Comparison of ENCODE assay signal across 8 cellular contexts in the genomic region with DNA sequence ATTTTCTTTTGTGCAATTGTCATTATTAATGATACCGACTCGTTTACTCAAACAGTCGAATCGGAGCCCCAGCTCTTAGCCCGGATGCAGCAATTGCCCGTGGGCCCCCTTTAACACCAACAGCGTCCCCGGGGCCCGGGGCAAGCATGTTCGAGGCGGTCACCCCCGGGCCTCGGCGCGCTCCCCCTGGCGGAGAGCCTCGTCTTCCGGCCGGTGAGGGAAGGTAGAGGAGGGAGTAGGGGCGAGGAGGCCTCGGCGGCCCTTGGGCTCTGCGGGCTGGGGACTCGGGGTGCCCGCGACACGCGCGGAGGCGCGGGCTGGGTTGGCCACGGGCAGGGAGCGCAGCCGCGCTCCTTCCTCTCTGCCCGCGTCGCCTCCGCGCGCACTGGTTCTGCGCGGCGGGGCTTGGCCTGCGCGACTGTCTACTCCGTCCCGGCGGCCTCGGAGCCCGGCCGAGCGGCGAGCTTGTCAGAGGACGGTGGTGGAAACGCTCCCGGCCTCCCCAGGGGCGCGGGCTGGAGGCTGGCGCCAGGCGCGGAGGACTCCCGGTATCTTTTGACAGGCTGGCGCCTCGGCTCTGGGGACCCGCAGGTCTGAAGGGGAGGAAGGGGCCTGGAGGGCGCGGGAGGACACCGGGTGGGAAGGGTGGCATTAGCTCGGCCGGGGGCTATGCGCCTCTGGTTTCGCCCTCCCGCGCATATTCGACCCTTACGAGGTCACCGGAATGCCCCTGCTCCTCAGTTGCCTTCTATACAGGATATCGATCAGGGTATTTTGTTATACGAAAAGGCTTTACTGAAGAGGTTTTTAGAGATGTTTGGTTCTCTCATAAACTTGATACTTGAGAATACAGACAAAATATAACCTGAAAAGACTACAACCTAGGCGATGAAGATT. TPM values are rescaled to one million over a fixed set of nuclear protein-coding genes. Genes with fewer than 3 reads are reported as not detected.
DNase-seq lines count a peak whose midpoint lies in the region; ATAC-seq, FAIRE-seq and TF ChIP-seq lines count a peak whose summit lies in the region.

No MANE protein-coding gene starts in this region.

- DNase-seq in DMS114 treated with DMSO at 0.1 percent for 48 hours (lab: John Stamatoyannopoulos, UW; ENCODE audit: unreplicated experiment) (peak; percentile 19), HTR-8/SVneo (ENCODE audit: insufficient read length, low spot score) (peak; percentile 62), RKO (ENCODE audit: low spot score) (peak; percentile 79), fibroblast of pulmonary artery (ENCODE audit: low read depth) (peak; percentile 76), nephron progenitor cell (peak; percentile 84)
- peak; percentile 90 to 92 for DNase-seq in stimulated activated naive CD8-positive, alpha-beta T cell treated with anti-CD3 and anti-CD28 coated beads, Interleukin-15, amount 100 ng/mL, for 72 hours

- ATAC-seq in GM21367 (IDR thresholded peaks at IDR 0.05; ENCODE audit: unreplicated experiment): peak; percentile 75
- peak; percentile 89 for ATAC-seq in activated T-helper 17 cell treated with anti-CD3 and anti-CD28 coated beads, Interleukin-2, amount 50 U/mL, for 72 hours (replicated peaks)
- peak; percentile 89 for ATAC-seq in stimulated activated naive CD8-positive, alpha-beta T cell treated with anti-CD3 and anti-CD28 coated beads, Interleukin-15, amount 100 ng/mL, for 72 hours

- peak overlapping the region; percentile 86 for H3K4me3 Mint-ChIP-seq in activated T-helper 17 cell treated with anti-CD3 and anti-CD28 coated beads, Interleukin-2, amount 50 U/mL, for 72 hours
- H3K4me3 Mint-ChIP-seq in nephron progenitor cell: peak overlapping the region; percentile 97
- H3K4me3 Mint-ChIP-seq in stimulated activated naive CD8-positive, alpha-beta T cell treated with anti-CD3 and anti-CD28 coated beads, Interleukin-15, amount 100 ng/mL, for 72 hours: peak overlapping the region; percentile 95 to 98

- H3K27ac Mint-ChIP-seq in activated T-helper 17 cell treated with anti-CD3 and anti-CD28 coated beads, Interleukin-2, amount 50 U/mL, for 72 hours: no peak overlapping the region
- no peak overlapping the region for H3K27ac Mint-ChIP-seq in nephron progenitor cell
- H3K27ac Mint-ChIP-seq in stimulated activated naive CD8-positive, alpha-beta T cell treated with anti-CD3 and anti-CD28 coated beads, Interleukin-15, amount 100 ng/mL, for 72 hours: peak overlapping the region; percentile 80 to 82

- H3K4me3 ChIP-seq in fibroblast of pulmonary artery (replicated peaks; ENCODE audit: low read depth, low read length): peak overlapping the region; percentile 89

- peak; percentile 55 for TF ChIP-seq CTCF in fibroblast of pulmonary artery (IDR thresholded peaks at IDR 0.05; ENCODE audit: low read length, missing control alignments)
- TF ChIP-seq CTCF in nephron progenitor cell (IDR thresholded peaks at IDR 0.05): peak; percentile 70

- H3K27me3 Mint-ChIP-seq in activated T-helper 17 cell treated with anti-CD3 and anti-CD28 coated beads, Interleukin-2, amount 50 U/mL, for 72 hours: no peaks in the 10 kb centered on the region
- no peaks in the 10 kb centered on the region for H3K27me3 Mint-ChIP-seq in nephron progenitor cell (ENCODE audit: low read depth, poor library complexity)
- no peaks in the 10 kb centered on the region for H3K27me3 Mint-ChIP-seq in stimulated activated naive CD8-positive, alpha-beta T cell treated with anti-CD3 and anti-CD28 coated beads, Interleukin-15, amount 100 ng/mL, for 72 hours

- peaks cover 8% of the 10 kb centered on the region for H3K4me1 Mint-ChIP-seq in activated T-helper 17 cell treated with anti-CD3 and anti-CD28 coated beads, Interleukin-2, amount 50 U/mL, for 72 hours
- peaks cover 32% of the 10 kb centered on the region for H3K4me1 Mint-ChIP-seq in nephron progenitor cell
- H3K4me1 Mint-ChIP-seq in stimulated activated naive CD8-positive, alpha-beta T cell treated with anti-CD3 and anti-CD28 coated beads, Interleukin-15, amount 100 ng/mL, for 72 hours: peaks cover 38% of the 10 kb centered on the region

- H3K36me3 Mint-ChIP-seq in activated T-helper 17 cell treated with anti-CD3 and anti-CD28 coated beads, Interleukin-2, amount 50 U/mL, for 72 hours (ENCODE audit: low read depth): no peaks in the 10 kb centered on the region
- H3K36me3 Mint-ChIP-seq in nephron progenitor cell (ENCODE audit: low read depth): peaks cover 19% of the 10 kb centered on the region

- no peaks in the 10 kb centered on the region for H3K9me3 Mint-ChIP-seq in activated T-helper 17 cell treated with anti-CD3 and anti-CD28 coated beads, Interleukin-2, amount 50 U/mL, for 72 hours
- peaks cover 2% of the 10 kb centered on the region for H3K9me3 Mint-ChIP-seq in nephron progenitor cell
- H3K9me3 Mint-ChIP-seq in stimulated activated naive CD8-positive, alpha-beta T cell treated with anti-CD3 and anti-CD28 coated beads, Interleukin-15, amount 100 ng/mL, for 72 hours: no peaks in the 10 kb centered on the region

- FAIRE-seq in HTR-8/SVneo (lab: Jason Lieb, UNC): no peak

RNA-seq across cellular contexts. Expression of gene BIVM, which starts 1.5 kb away (rescaled TPM):
- 10 to 100 TPM; 10.1 to 19.5 TPM for total RNA-seq in activated T-helper 17 cell treated with anti-CD3 and anti-CD28 coated beads, Interleukin-2, amount 50 U/mL, for 72 hours

RNA-seq across cellular contexts. Expression of gene POGLUT2, which starts 1.6 kb away (rescaled TPM):
- 1 to 10 TPM; 2.1 to 5.6 TPM for total RNA-seq in activated T-helper 17 cell treated with anti-CD3 and anti-CD28 coated beads, Interleukin-2, amount 50 U/mL, for 72 hours

RNA-seq across cellular contexts. Expression of gene TEX30, which starts 26.8 kb away (rescaled TPM):
- 10 to 100 TPM; 20.0 to 26.3 TPM for total RNA-seq in activated T-helper 17 cell treated with anti-CD3 and anti-CD28 coated beads, Interleukin-2, amount 50 U/mL, for 72 hours

RNA-seq across cellular contexts. Expression of gene ERCC5, which starts 45.4 kb away (rescaled TPM):
- total RNA-seq in activated T-helper 17 cell treated with anti-CD3 and anti-CD28 coated beads, Interleukin-2, amount 50 U/mL, for 72 hours: 10 to 100 TPM; 65.9 to 95.5 TPM

Comparison
In these comparisons a context has a peak if more than half of its experiments do, and no peak if none do; other contexts are left out.
1. Peak in every context shown above with its lines: DNase-seq, ATAC-seq and H3K4me3 ChIP-seq.
2. DNase-seq: peak in every context shown above with its lines; median percentile 91 in stimulated activated naive CD8-positive, alpha-beta T cell treated with anti-CD3 and anti-CD28 coated beads, Interleukin-15, amount 100 ng/mL, for 72 hours; 84 in nephron progenitor cell; 79 in RKO; 76 in fibroblast of pulmonary artery; 62 in HTR-8/SVneo; 19 in DMS114 treated with DMSO at 0.1 percent for 48 hours.
3. H3K27ac Mint-ChIP-seq: peak in stimulated activated naive CD8-positive, alpha-beta T cell treated with anti-CD3 and anti-CD28 coated beads, Interleukin-15, amount 100 ng/mL, for 72 hours (2 of 2); none in activated T-helper 17 cell treated with anti-CD3 and anti-CD28 coated beads, Interleukin-2, amount 50 U/mL, for 72 hours (single experiment) and nephron progenitor cell (single experiment).